In the genomic region with DNA sequence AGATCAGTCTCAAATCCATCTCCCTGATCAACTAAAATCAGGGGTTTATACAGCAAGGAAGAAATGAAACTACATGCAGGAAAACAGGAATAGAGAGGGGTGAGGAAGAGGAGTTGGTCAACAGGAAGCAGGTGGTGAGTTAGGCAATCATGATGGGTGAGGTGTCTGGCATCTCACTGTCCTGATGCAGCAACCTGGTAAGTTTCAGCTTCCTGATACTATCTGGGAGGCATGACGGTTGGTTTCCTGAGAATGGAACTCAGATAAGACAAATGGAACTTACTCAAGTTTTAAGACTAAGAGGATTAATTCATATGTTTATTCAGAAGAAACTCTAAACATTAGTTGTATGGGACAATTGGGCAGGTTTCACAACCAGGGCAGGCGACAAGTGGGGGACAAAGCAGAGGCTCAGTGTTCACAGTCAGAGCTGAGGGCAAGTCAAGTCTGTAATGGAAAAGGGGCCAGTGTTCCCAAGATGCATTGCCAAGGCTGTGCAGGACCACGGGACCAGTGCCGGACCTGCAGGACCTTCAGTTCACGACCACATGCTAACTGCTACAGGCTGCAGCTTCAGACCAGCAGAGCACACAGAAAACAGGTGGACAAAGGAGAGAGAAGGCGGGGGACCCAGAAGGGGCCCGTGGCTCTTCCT, we compare ENCODE assay signal across 16 cellular contexts. TPM values are rescaled to one million over a fixed set of nuclear protein-coding genes. Genes with fewer than 3 reads are reported as not detected.
DNase-seq lines count a peak whose midpoint lies in the region; ATAC-seq and TF ChIP-seq lines count a peak whose summit lies in the region.
"Had no signal": no experiment of that assay in that cellular context is flagged by ENCODE, and none has a peak within 500 bp of the region (broad histone marks: within the 10 kb centered on the region; RNA-seq: fewer than 3 reads in every experiment).

No MANE protein-coding gene starts in this region.

- H3K36me3 Mint-ChIP-seq in effector memory CD8-positive, alpha-beta T cell (ENCODE audit: insufficient read depth) = no peaks in the 10 kb centered on the region
- no peaks in the 10 kb centered on the region for H3K36me3 Mint-ChIP-seq in Caco-2 (ENCODE audit: insufficient read depth, unreplicated experiment)

- peak overlapping the region in 8 of 11 experiments; percentile 58 to 84 (median 72); a peak in 17 of 22 replicates for H3K27ac ChIP-seq in BLaER1 treated with 17β-estradiol and CSF1 and Interleukin-3, amounts not matched to agents 10 nM and 100 nM
- H3K27ac ChIP-seq: VCaP had no signal

- no peaks in the 10 kb centered on the region for H3K9me3 Mint-ChIP-seq in effector memory CD8-positive, alpha-beta T cell
- H3K9me3 Mint-ChIP-seq in Caco-2 (ENCODE audit: unreplicated experiment) = peaks cover 9% of the 10 kb centered on the region
- H3K9me3 Mint-ChIP-seq: activated T-cell treated with anti-CD3 and anti-CD28 coated beads, Interleukin-2, amount 50 U/mL, for 72 hours had no signal

- peaks cover 0 to 14% (median 0%) of the 10 kb centered on the region in 11 experiments; a peak in 3 of 22 replicates for H3K27me3 ChIP-seq in BLaER1 treated with 17β-estradiol and CSF1 and Interleukin-3, amounts not matched to agents 10 nM and 100 nM
- H3K27me3 ChIP-seq in Caco-2 (replicated peaks; ENCODE audit: control insufficient read depth, insufficient read depth, low read length) = no peaks in the 10 kb centered on the region
- H3K27me3 ChIP-seq: BE2C had no signal

- no peak for ATAC-seq in effector memory CD8-positive, alpha-beta T cell (replicated peaks)
- ATAC-seq in GM21737 (IDR thresholded peaks at IDR 0.05; ENCODE audit: unreplicated experiment) (no peak), GM21447 (IDR thresholded peaks at IDR 0.05; ENCODE audit: unreplicated experiment) (no peak), GM18868 (IDR thresholded peaks at IDR 0.05; ENCODE audit: unreplicated experiment) (no peak)
- ATAC-seq: right cardiac atrium had no signal

- TF ChIP-seq CTCF in Caco-2 (IDR thresholded peaks at IDR 0.05; ENCODE audit: insufficient read depth in 1 of 2, low read depth in 1 of 2, low read length in 1 of 2, severe bottlenecking in 1 of 2, unreplicated experiment in 1 of 2) = no peak

- no peaks in the 10 kb centered on the region for H3K27me3 Mint-ChIP-seq in effector memory CD8-positive, alpha-beta T cell
- no peaks in the 10 kb centered on the region for H3K27me3 Mint-ChIP-seq in Caco-2 (ENCODE audit: insufficient read depth, unreplicated experiment)

- CTCF ChIA-PET in Caco-2 (lab: Charles Lee) = no interaction called here

- H3K4me3 ChIP-seq in BLaER1 treated with 17β-estradiol and CSF1 and Interleukin-3, amounts not matched to agents 10 nM and 100 nM = peak overlapping the region in 7 of 10 experiments; percentile 9 to 52 (median 38); a peak in 10 of 20 replicates
- H3K4me3 ChIP-seq in Caco-2 (ENCODE audit: low read depth, low read length) = no peak overlapping the region

- peak overlapping the region in 4 of 11 experiments; percentile 10 to 54 (median 26); a peak in 5 of 22 replicates for H3K9ac ChIP-seq in BLaER1 treated with 17β-estradiol and CSF1 and Interleukin-3, amounts not matched to agents 10 nM and 100 nM

- H3K27ac Mint-ChIP-seq in effector memory CD8-positive, alpha-beta T cell = peak overlapping the region; percentile 5 to 62
- H3K27ac Mint-ChIP-seq in Caco-2 (ENCODE audit: unreplicated experiment) = no peak overlapping the region

- H3K9me3 ChIP-seq in BLaER1 treated with 17β-estradiol and CSF1 and Interleukin-3, amounts not matched to agents 10 nM and 100 nM (replicated peaks in 1 of 11) = peaks cover 36 to 80% (median 70%) of the 10 kb centered on the region in 11 experiments
- peaks cover 6% of the 10 kb centered on the region; the same call in 1 of the 2 replicates for H3K9me3 ChIP-seq in Caco-2
- H3K9me3 ChIP-seq: BE2C had no signal

- BruUV-seq in Caco-2 (replicated peaks; lab: Mats Ljungman, UMichigan) = no TSS peak

- intact Hi-C loops in Caco-2 (cut with micrococcal nuclease; ENCODE audit: unreplicated experiment) = no loop called here

- peaks cover 27 to 29% of the 10 kb centered on the region in 2 donors for H3K4me1 Mint-ChIP-seq in effector memory CD8-positive, alpha-beta T cell (ENCODE audit: low read depth in 2 of 2)
- H3K4me1 Mint-ChIP-seq in Caco-2 (ENCODE audit: low read depth, unreplicated experiment) = peaks cover 7% of the 10 kb centered on the region

- no peaks in the 10 kb centered on the region for H4K20me1 ChIP-seq in BLaER1 treated with 17β-estradiol and CSF1 and Interleukin-3, amounts not matched to agents 10 nM and 100 nM

- peak; percentile 2 for DNase-seq in HCEC 1CT
- peak; percentile 42 for DNase-seq in OCI-M1 (lab: John Stamatoyannopoulos, UW)
- no peak for DNase-seq in effector memory CD8-positive, alpha-beta T cell
- DNase-seq in Caco-2 = no peak
- DNase-seq: activated T-cell treated with anti-CD3 and anti-CD28 coated beads, Interleukin-2, amount 50 U/mL, for 72 hours; BE2C; effector memory CD4-positive, alpha-beta T cell; kidney glomerular epithelial cell; naive B cell; right cardiac atrium; SHP77 had no signal

- peak overlapping the region; percentile 23 to 40 for H3K4me3 Mint-ChIP-seq in effector memory CD8-positive, alpha-beta T cell
- no peak overlapping the region for H3K4me3 Mint-ChIP-seq in Caco-2 (ENCODE audit: unreplicated experiment)
- H3K4me3 Mint-ChIP-seq: naive B cell had no signal

- POLR2A ChIA-PET in Caco-2 (lab: Charles Lee) = no interaction called here

- peaks cover 0 to 15% (median 2%) of the 10 kb centered on the region in 11 experiments; a peak in 8 of 22 replicates for H3K36me3 ChIP-seq in BLaER1 treated with 17β-estradiol and CSF1 and Interleukin-3, amounts not matched to agents 10 nM and 100 nM
- no peaks in the 10 kb centered on the region for H3K36me3 ChIP-seq in Caco-2 (ENCODE audit: control insufficient read depth, insufficient read depth, low read length)
- H3K36me3 ChIP-seq: BE2C had no signal

- peak overlapping the region; percentile 17 to 68 (median 36); a peak in 17 of 22 replicates for H3K4me2 ChIP-seq in BLaER1 treated with 17β-estradiol and CSF1 and Interleukin-3, amounts not matched to agents 10 nM and 100 nM

- peaks cover 13 to 38% (median 29%) of the 10 kb centered on the region in 10 experiments for H3K4me1 ChIP-seq in BLaER1 treated with 17β-estradiol and CSF1 and Interleukin-3, amounts not matched to agents 10 nM and 100 nM
- no peaks in the 10 kb centered on the region for H3K4me1 ChIP-seq in Caco-2
- H3K4me1 ChIP-seq: BE2C had no signal

RNA-seq across cellular contexts. Expression of gene GALM, which starts 17.7 kb away (rescaled TPM):
- 48.5 and 48.7 TPM in 2 replicates for total RNA-seq in Caco-2 (2022)

RNA-seq across cellular contexts. Expression of gene HNRNPLL, which starts 45.5 kb away (rescaled TPM):
- total RNA-seq in Caco-2 (2022) = 58.0 and 59.4 TPM in 2 replicates

Comparison
In these comparisons a context has a peak if more than half of its experiments do, and no peak if none do; other contexts are left out.
1. DNase-seq: peak in HCEC 1CT (single experiment) and OCI-M1 (single experiment); none in effector memory CD8-positive, alpha-beta T cell (0 of 3) and Caco-2 (0 of 2).